ENCODE assay signal across 8 cellular contexts in genomic region chr3:48188266-48189201, GRCh38. TPM values are rescaled to one million over a fixed set of nuclear protein-coding genes. Genes with fewer than 3 reads are reported as not detected.
DNase-seq lines count a peak whose midpoint lies in the region; ATAC-seq, FAIRE-seq and TF ChIP-seq lines count a peak whose summit lies in the region.

Gene CDC25A, minus strand, starts transcription at chr3:48188417. Its CDS starts 470 bp downstream, at chr3:48187947.

- H3K27ac ChIP-seq in pancreas: peak within 1 kb of the TSS in 2 of 4 donors; percentile 23 to 35
- H3K27ac ChIP-seq in tibial nerve: peak within 1 kb of the TSS in 3 of 4 donors; percentile 37 to 74 (median 73)

- no peaks in the 10 kb centered on the region for H3K9me3 Mint-ChIP-seq in activated naive CD8-positive, alpha-beta T cell treated with anti-CD3 and anti-CD28 coated beads, Interleukin-2, amount 50 U/mL, for 24 hours

- TF ChIP-seq EP300 in tibial nerve (IDR thresholded peaks at IDR 0.05): peak; percentile 66 to 81

- H3K36me3 Mint-ChIP-seq in activated naive CD8-positive, alpha-beta T cell treated with anti-CD3 and anti-CD28 coated beads, Interleukin-2, amount 50 U/mL, for 24 hours (ENCODE audit: low read depth): peaks cover 40% of the 10 kb centered on the region

- peak within 1 kb of the TSS; percentile 83 for H3K4me3 ChIP-seq in GM12865 (ENCODE audit: low read depth, low read length)
- peak within 1 kb of the TSS; percentile 48 to 81 (median 73) for H3K4me3 ChIP-seq in pancreas
- H3K4me3 ChIP-seq in tibial nerve: peak within 1 kb of the TSS; percentile 44 to 71 (median 56)

- H3K36me3 ChIP-seq in pancreas: no peaks in the 10 kb centered on the region
- no peaks in the 10 kb centered on the region for H3K36me3 ChIP-seq in tibial nerve

- TF ChIP-seq CTCF in GM12865 (IDR thresholded peaks at IDR 0.05; ENCODE audit: insufficient read depth, low read depth, low read length, missing control alignments): no peak
- TF ChIP-seq CTCF in pancreas (IDR thresholded peaks at IDR 0.05): no peak
- TF ChIP-seq CTCF in tibial nerve (IDR thresholded peaks at IDR 0.05): no peak

- no peak for TF ChIP-seq POLR2A in tibial nerve (IDR thresholded peaks at IDR 0.05)

- ATAC-seq in HG02763 (IDR thresholded peaks at IDR 0.05; ENCODE audit: unreplicated experiment) (peak; percentile 95), Right ventricle myocardium superior (ENCODE audit: poor library complexity) (peak; percentile 98), pancreas (peak; percentile 95 to 99 (median 98))
- peak; percentile 99 for ATAC-seq in activated naive CD8-positive, alpha-beta T cell treated with anti-CD3 and anti-CD28 coated beads, Interleukin-2, amount 50 U/mL, for 24 hours

- peak; percentile 70 for FAIRE-seq in pancreas (lab: Jason Lieb, UNC)

- intact Hi-C loops in Right ventricle myocardium superior (cut with DNase I): no loop called here
- intact Hi-C loops in pancreas (cut with DNase I): no loop called here

- H3K27ac Mint-ChIP-seq in activated naive CD8-positive, alpha-beta T cell treated with anti-CD3 and anti-CD28 coated beads, Interleukin-2, amount 50 U/mL, for 24 hours: peak within 1 kb of the TSS; percentile 86

- H3K4me1 ChIP-seq in pancreas: peaks cover 0 to 7% (median 0%) of the 10 kb centered on the region in 3 donors
- H3K4me1 ChIP-seq in tibial nerve: peaks cover 0 to 17% (median 8%) of the 10 kb centered on the region in 4 donors

- H3K9me3 ChIP-seq in pancreas (no peaks in the 10 kb centered on the region), tibial nerve (no peaks in the 10 kb centered on the region)

- 8 to 9% methylated on average over 44 of the region's 44 CpGs for WGBS in pancreas, 2 donors
- WGBS in tibial nerve, 2 donors: 4 to 9% methylated on average over 35 to 37 of the region's 44 CpGs

- peak; percentile 99 for DNase-seq in GM12865 (ENCODE audit: low read depth)
- peak; percentile 89 for DNase-seq in NCI-H1417 treated with DMSO at 0.1 percent for 48 hours (lab: John Stamatoyannopoulos, UW)
- DNase-seq in SW480 (ENCODE audit: low spot score): peak; percentile 100
- DNase-seq in activated naive CD8-positive, alpha-beta T cell treated with anti-CD3 and anti-CD28 coated beads, Interleukin-2, amount 50 U/mL, for 24 hours: peak; percentile 93
- DNase-seq in Right ventricle myocardium superior: peak; percentile 96
- peak; percentile 89 to 98 (median 98) for DNase-seq in pancreas
- DNase-seq in tibial nerve (ENCODE audit: low spot score in 2 of 2): peak; percentile 90 to 94

- peaks cover 18% of the 10 kb centered on the region for H3K4me1 Mint-ChIP-seq in activated naive CD8-positive, alpha-beta T cell treated with anti-CD3 and anti-CD28 coated beads, Interleukin-2, amount 50 U/mL, for 24 hours

- peaks cover 6% of the 10 kb centered on the region for H3K27me3 Mint-ChIP-seq in activated naive CD8-positive, alpha-beta T cell treated with anti-CD3 and anti-CD28 coated beads, Interleukin-2, amount 50 U/mL, for 24 hours

- H3K4me3 Mint-ChIP-seq in activated naive CD8-positive, alpha-beta T cell treated with anti-CD3 and anti-CD28 coated beads, Interleukin-2, amount 50 U/mL, for 24 hours: peak within 1 kb of the TSS; percentile 92

- H3K27me3 ChIP-seq in pancreas (no peaks in the 10 kb centered on the region), tibial nerve (no peaks in the 10 kb centered on the region)

RNA-seq across cellular contexts. Expression of gene CDC25A, which starts in this region (rescaled TPM):
- total RNA-seq in Right ventricle myocardium superior: 0.83 TPM
- 1 to 10 TPM in 1 of 6 donors, under 1 TPM in 5; 0.32 to 1.1 (median 0.79) TPM for total RNA-seq in pancreas
- polyA plus RNA-seq in pancreas: under 1 TPM; 0.28 to 0.30 TPM
- total RNA-seq in tibial nerve: 1 to 10 TPM in 2 of 4 donors, under 1 TPM in 1, not detected in 1; 0.44 to 7.1 (median 2.1) TPM

Comparison
In these comparisons a context has a peak if more than half of its experiments do, and no peak if none do; other contexts are left out.
1. Peak in DNase-seq and ATAC-seq in Right ventricle myocardium superior; RNA of the gene not detected or under 1 TPM.